ENCODE assay signal across 11 cellular contexts in genomic region chr1:47529520-47530098, GRCh38.
DNase-seq lines count a peak whose midpoint lies in the region; ATAC-seq and TF ChIP-seq lines count a peak whose summit lies in the region.
"Had no signal": no experiment of that assay in that cellular context is flagged by ENCODE, and none has a peak within 500 bp of the region (broad histone marks: within the 10 kb centered on the region; RNA-seq: fewer than 3 reads in every experiment).

No MANE protein-coding gene starts in this region.

- TF ChIP-seq CTCF in body of pancreas (IDR thresholded peaks at IDR 0.05) (peak in 5 of 7 experiments; percentile 23 to 33 (median 24)), nephron progenitor cell (IDR thresholded peaks at IDR 0.05) (peak; percentile 47)

- H3K36me3 ChIP-seq in body of pancreas (replicated peaks in 1 of 2; ENCODE audit: insufficient read depth in 1 of 2, low read depth in 2 of 2), result no peaks in the 10 kb centered on the region
- H3K36me3 ChIP-seq: spleen had no signal

- H3K4me1 Mint-ChIP-seq in nephron progenitor cell, result peaks cover 34% of the 10 kb centered on the region

- no peak overlapping the region for H3K4me3 ChIP-seq in body of pancreas
- H3K4me3 ChIP-seq: spleen had no signal

- DNase-seq in DMS53 treated with DMSO at 0.1 percent for 48 hours (lab: John Stamatoyannopoulos, UW; ENCODE audit: unreplicated experiment) (peak; percentile 42), KBM-7 (peak; percentile 26), body of pancreas (no peak), nephron progenitor cell (no peak), NCI-H1694 (lab: John Stamatoyannopoulos, UW) (no peak), LoVo (ENCODE audit: low spot score) (no peak), HPDE6-E6E7 (ENCODE audit: extremely low spot score) (no peak), amniotic stem cell (lab: John Stamatoyannopoulos, UW) (no peak)
- DNase-seq: activated effector memory CD4-positive, alpha-beta T cell treated with Interleukin-2 at 50 U/mL for 16 hours; left cardiac atrium; spleen had no signal

- H3K36me3 Mint-ChIP-seq in nephron progenitor cell (ENCODE audit: low read depth), result peaks cover 8% of the 10 kb centered on the region

- no peak overlapping the region for H3K4me3 Mint-ChIP-seq in nephron progenitor cell

- no peak for TF ChIP-seq POLR2A in body of pancreas (IDR thresholded peaks at IDR 0.05)

- H3K9me3 Mint-ChIP-seq in nephron progenitor cell, result peaks cover 37% of the 10 kb centered on the region

- no peak overlapping the region for H3K27ac Mint-ChIP-seq in nephron progenitor cell

- peaks cover 34% of the 10 kb centered on the region for H3K27me3 Mint-ChIP-seq in nephron progenitor cell (ENCODE audit: low read depth, poor library complexity)

- no peak for ATAC-seq in body of pancreas
- ATAC-seq: left cardiac atrium had no signal

- in situ Hi-C loops in KBM-7 (cut with MboI; ENCODE audit: low pct_unique_long_range_greater_than_20kb, low sequenced_read_pairs), result no loop called here

- H3K27me3 ChIP-seq in body of pancreas, result no peaks in the 10 kb centered on the region

- H3K4me1 ChIP-seq in body of pancreas, result no peaks in the 10 kb centered on the region

- H3K9me3 ChIP-seq in body of pancreas, result peaks cover 0 to 7% (median 0%) of the 10 kb centered on the region in 3 donors

- intact Hi-C loops in body of pancreas (cut with DNase I), result loop anchor here (10.0 kb wide), 1 partner anchor 185 kb away; no protein-coding TSS in a partner anchor

- WGBS in body of pancreas, 2 donors, result 61 to 66% methylated on average over 1 of the region's 1 CpG

- H3K27ac ChIP-seq in body of pancreas, result no peak overlapping the region
- H3K27ac ChIP-seq: spleen had no signal

Comparison
In these comparisons a context has a peak if more than half of its experiments do, and no peak if none do; other contexts are left out.
1. DNase-seq: peak in DMS53 treated with DMSO at 0.1 percent for 48 hours (single experiment) and KBM-7 (single experiment); none in body of pancreas (0 of 4), nephron progenitor cell (single experiment), NCI-H1694 (single experiment), LoVo (single experiment), HPDE6-E6E7 (single experiment) and amniotic stem cell (single experiment).